Comparison of ENCODE assay signal across 29 cellular contexts in the genomic region with DNA sequence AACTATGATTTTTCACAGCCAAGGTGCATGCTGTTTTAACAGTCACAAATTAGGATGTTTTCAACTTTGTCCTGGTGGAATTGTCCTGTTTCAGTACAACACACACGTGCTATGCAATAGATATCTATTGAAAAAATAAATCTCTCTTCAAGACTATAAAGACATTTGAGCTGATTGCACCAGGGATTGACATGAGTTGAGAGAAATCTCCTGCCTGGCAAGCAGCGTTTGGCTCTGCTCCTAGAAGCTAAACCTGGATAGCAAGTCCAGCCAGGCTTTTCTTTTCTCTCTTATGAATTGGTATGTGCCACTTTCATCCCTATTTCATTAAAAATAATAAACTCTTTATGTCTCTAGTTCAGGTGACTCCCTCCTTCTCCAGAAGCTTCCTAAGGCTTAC. TPM values are rescaled to one million over a fixed set of nuclear protein-coding genes. Genes with fewer than 3 reads are reported as not detected.
"Had no signal": no experiment of that assay in that cellular context is flagged by ENCODE, and none has a peak within 500 bp of the region (broad histone marks: within the 10 kb centered on the region; RNA-seq: fewer than 3 reads in every experiment).

No MANE protein-coding gene starts in this region.

- H3K36me3 ChIP-seq: adrenal gland, colonic mucosa, esophagus squamous epithelium had no signal

- H3K27ac ChIP-seq: adrenal gland, body of pancreas, colonic mucosa, epithelial cell of prostate, esophagus squamous epithelium had no signal

- H3K4me3 ChIP-seq: adrenal gland, body of pancreas, colonic mucosa, esophagus squamous epithelium had no signal

- H3K9me3 ChIP-seq: adrenal gland, body of pancreas, colonic mucosa, esophagus squamous epithelium had no signal

- H3K4me1 ChIP-seq: adrenal gland, colonic mucosa had no signal

- ATAC-seq: activated CD8-positive, alpha-beta T cell treated with anti-CD3 and anti-CD28 coated beads for 36 hours; activated naive CD8-positive, alpha-beta T cell treated with anti-CD3 and anti-CD28 coated beads, Interleukin-2, amount 50 U/mL, for 24 hours; body of pancreas; WTC11 had no signal

- DNase-seq: activated CD4-positive, alpha-beta T cell treated with anti-CD3 and anti-CD28 coated beads for 1 hour; activated CD4-positive, alpha-beta T cell treated with anti-CD3 and anti-CD28 coated beads for 4 hours; activated CD4-positive, alpha-beta T cell treated with anti-CD3 and anti-CD28 coated beads, Interleukin-2, amount 50 U/mL, for 1 hour; activated CD4-positive, alpha-beta T cell treated with anti-CD3 and anti-CD28 coated beads, Interleukin-2, amount 50 U/mL, for 48 hours; activated CD8-positive, alpha-beta memory T cell treated with anti-CD3 and anti-CD28 coated beads for 24 hours; activated CD8-positive, alpha-beta T cell treated with anti-CD3 and anti-CD28 coated beads for 36 hours; activated effector memory CD4-positive, alpha-beta T cell treated with anti-CD3 and anti-CD28 coated beads, Interleukin-2, amount 50 U/mL, for 16 hours; activated naive CD4-positive, alpha-beta T cell treated with anti-CD3 and anti-CD28 coated beads for 36 hours; activated naive CD8-positive, alpha-beta T cell treated with anti-CD3 and anti-CD28 coated beads for 36 hours; activated naive CD8-positive, alpha-beta T cell treated with anti-CD3 and anti-CD28 coated beads, Interleukin-2, amount 50 U/mL, for 24 hours; activated T-cell treated with anti-CD3 and anti-CD28 coated beads, Interleukin-2, amount 50 U/mL, for 1 hour; activated T-cell treated with anti-CD3 and anti-CD28 coated beads, Interleukin-2, amount 50 U/mL, for 48 hours; adrenal gland; amygdala; aorta; body of pancreas; central memory CD4-positive, alpha-beta T cell; cerebellar nuclear complex; colonic mucosa; effector CD8-positive, alpha-beta T cell; esophagus squamous epithelium; foreskin melanocyte; T-helper 2 cell had no signal

- H3K27me3 ChIP-seq: adrenal gland, body of pancreas, colonic mucosa, esophagus squamous epithelium had no signal

RNA-seq across cellular contexts. Expression of a gene that starts 16.6 kb away (rescaled TPM):
- total RNA-seq: activated CD8-positive, alpha-beta T cell treated with anti-CD3 and anti-CD28 coated beads for 36 hours; activated naive CD4-positive, alpha-beta T cell treated with anti-CD3 and anti-CD28 coated beads for 36 hours; activated naive CD8-positive, alpha-beta T cell treated with anti-CD3 and anti-CD28 coated beads for 36 hours; activated T-helper 1 cell treated with anti-CD3 and anti-CD28 coated beads, Interleukin-12 subunit alpha, Interleukin-12 subunit beta, Interleukin-2, Interleukin-4 antibody, amounts not matched to agents 30 ng/mL and 10 ng/mL and 1 ng/mL, durations not matched to agents 14 hours and 24 hours and 36 hours; endothelial cell of umbilical vein; fibroblast of villous mesenchyme; T-helper 1 cell treated with Interleukin-12 subunit alpha and Interleukin-12 subunit beta and Interleukin-4 antibody, amounts not matched to agents 30 ng/mL and 1 ng/mL, for 36 hours had no signal
- polyA plus RNA-seq: endothelial cell of umbilical vein had no signal
